In genomic region chr17:17681744-17682292, GRCh38 we compare ENCODE assay signal across 7 cellular contexts. TPM values are rescaled to one million over a fixed set of nuclear protein-coding genes. Genes with fewer than 3 reads are reported as not detected.
A peak's percentile ranks its signal among the peaks of the same experiment; 100 is the strongest.
DNase-seq lines count a peak whose midpoint lies in the region; ATAC-seq and TF ChIP-seq lines count a peak whose summit lies in the region.

No MANE protein-coding gene starts in this region.

- no peak for TF ChIP-seq POLR2A in GM18505 (IDR thresholded peaks at IDR 0.05; ENCODE audit: borderline replicate concordance, extremely low read depth, insufficient read depth, insufficient read length)
- no peak for TF ChIP-seq POLR2A in lower leg skin (IDR thresholded peaks at IDR 0.05)

- H3K4me3 ChIP-seq in choroid plexus epithelial cell (ENCODE audit: low read depth, low read length): peak overlapping the region; percentile 74
- H3K4me3 ChIP-seq in lower leg skin (ENCODE audit: low read depth, poor library complexity, severe bottlenecking): peak overlapping the region; percentile 62

- 0 to 2% methylated on average over 29 to 33 of the region's 68 CpGs for WGBS in lower leg skin, 2 donors

- TF ChIP-seq CTCF in choroid plexus epithelial cell (conservative IDR thresholded peaks at IDR 0.05; ENCODE audit: low read depth, low read length) (no peak), lower leg skin (IDR thresholded peaks at IDR 0.05) (no peak)

- intact Hi-C loops in lower leg skin (cut with DNase I; ENCODE audit: low total_unique reads): loop anchor here (5.0 to 10.0 kb wide), 3 partner anchors 40 to 180 kb away; no protein-coding TSS in a partner anchor

- DNase-seq in T-helper 2 cell: peak in 4 of 5 experiments; percentile 2 to 62 (median 26)
- no peak for DNase-seq in choroid plexus epithelial cell (ENCODE audit: low read depth)
- peak; percentile 32 to 91 for DNase-seq in lower leg skin (ENCODE audit: low spot score in 2 of 2)
- peak; percentile 59 for DNase-seq in stimulated activated naive CD8-positive, alpha-beta T cell treated with anti-CD3 and anti-CD28 coated beads, Interleukin-15, Interleukin-2, amounts not matched to agents 100 U/mL and 50 U/mL, for 24 hours

- peak; percentile 29 for ATAC-seq in GM18505 (IDR thresholded peaks at IDR 0.05; ENCODE audit: unreplicated experiment)
- ATAC-seq in HG02759 (IDR thresholded peaks at IDR 0.05; ENCODE audit: unreplicated experiment): peak; percentile 28
- ATAC-seq in stimulated activated naive CD8-positive, alpha-beta T cell treated with anti-CD3 and anti-CD28 coated beads, Interleukin-15, Interleukin-2, amounts not matched to agents 100 U/mL and 50 U/mL, for 24 hours: peak; percentile 29
- ATAC-seq in HG03469 (IDR thresholded peaks at IDR 0.05; ENCODE audit: unreplicated experiment): no peak

RNA-seq across cellular contexts. Expression of gene RAI1, which starts 0.6 kb away (rescaled TPM):
- total RNA-seq in lower leg skin: 10 to 100 TPM; 19.4 to 38.2 (median 35.3) TPM
